ENCODE assay signal across 8 cellular contexts in genomic region chr15:101070502-101071273, GRCh38.
DNase-seq lines count a peak whose midpoint lies in the region; ATAC-seq and TF ChIP-seq lines count a peak whose summit lies in the region.

No MANE protein-coding gene starts in this region.

- TF ChIP-seq EP300 in sigmoid colon (IDR thresholded peaks at IDR 0.05) = no peak

- 75 to 76% methylated on average over 6 of the region's 6 CpGs for WGBS in sigmoid colon, 2 donors

- H4K20me1 ChIP-seq in fibroblast of lung (ENCODE audit: control insufficient read depth, extremely low read depth, insufficient read depth, low read length) = no peaks in the 10 kb centered on the region

- H3K4me2 ChIP-seq in fibroblast of lung (ENCODE audit: extremely low read depth, insufficient read depth, low read length) = peak overlapping the region; percentile 25

- H3K79me2 ChIP-seq in fibroblast of lung (ENCODE audit: control insufficient read depth, insufficient read depth, low read length) = no peaks in the 10 kb centered on the region

- H3K36me3 ChIP-seq in RWPE2 (ENCODE audit: low read depth) (0 out of 2 replicates have a peak, but pooled peaks cover 3% of the 10 kb centered on the region), fibroblast of lung (ENCODE audit: control insufficient read depth, insufficient read depth, low read length) (peaks cover 4% of the 10 kb centered on the region), sigmoid colon (peaks cover 0 to 7% (median 2%) of the 10 kb centered on the region in 4 donors)

- no peak for TF ChIP-seq CTCF in RWPE2 (IDR thresholded peaks at IDR 0.05; ENCODE audit: poor library complexity, severe bottlenecking)
- TF ChIP-seq CTCF in fibroblast of lung (conservative IDR thresholded peaks at IDR 0.05 in 1 of 2, IDR thresholded peaks at IDR 0.05 in 1 of 2; ENCODE audit: low read depth in 1 of 2, low read length in 2 of 2) = no peak
- no peak for TF ChIP-seq CTCF in sigmoid colon (IDR thresholded peaks at IDR 0.05)

- no peak for TF ChIP-seq POLR2A in sigmoid colon (IDR thresholded peaks at IDR 0.05)

- H3K27me3 ChIP-seq in RWPE2 (ENCODE audit: insufficient read depth, poor library complexity, severe bottlenecking) (no peaks in the 10 kb centered on the region), fibroblast of lung (ENCODE audit: control insufficient read depth, insufficient read depth, low read length) (no peaks in the 10 kb centered on the region), sigmoid colon (no peaks in the 10 kb centered on the region)

- H3K4me1 ChIP-seq in RWPE2 (ENCODE audit: insufficient read depth, poor library complexity, severe bottlenecking) (peaks cover 29% of the 10 kb centered on the region), fibroblast of lung (ENCODE audit: control insufficient read depth, extremely low read depth, insufficient read depth, low read length) (peaks cover 22% of the 10 kb centered on the region), sigmoid colon (peaks cover 0 to 14% (median 6%) of the 10 kb centered on the region in 4 donors)

- H3K27ac ChIP-seq in RWPE2 (ENCODE audit: poor library complexity, severe bottlenecking) (peak overlapping the region; percentile 81), fibroblast of lung (ENCODE audit: insufficient read depth, low read length) (peak overlapping the region; percentile 91), sigmoid colon (peak overlapping the region in 3 of 4 donors; percentile 19 to 66 (median 41))

- peak; percentile 70 for ATAC-seq in RWPE2 (ENCODE audit: low read depth)
- ATAC-seq in HG03439 (IDR thresholded peaks at IDR 0.05; ENCODE audit: unreplicated experiment) = no peak

- H3K4me3 ChIP-seq in RWPE2 (ENCODE audit: severe bottlenecking) = no peak overlapping the region
- H3K4me3 ChIP-seq in fibroblast of lung (replicated peaks in 1 of 4; ENCODE audit: control extremely low read depth in 1 of 4, insufficient read depth in 1 of 4, low read depth in 3 of 4, low read length in 4 of 4) = no peak overlapping the region
- H3K4me3 ChIP-seq in sigmoid colon = no peak overlapping the region

- H2AFZ ChIP-seq in fibroblast of lung (ENCODE audit: low read length) = peak overlapping the region; percentile 73

- H3K9me3 ChIP-seq in RWPE2 (ENCODE audit: severe bottlenecking) = no peaks in the 10 kb centered on the region
- H3K9me3 ChIP-seq in fibroblast of lung (ENCODE audit: control insufficient read depth, insufficient read depth, low read depth, low read length) = no peaks in the 10 kb centered on the region
- no peaks in the 10 kb centered on the region for H3K9me3 ChIP-seq in sigmoid colon

- peak overlapping the region; percentile 55 for H3K9ac ChIP-seq in fibroblast of lung (ENCODE audit: insufficient read depth, low read length)

- DNase-seq in HPDE6-E6E7 (ENCODE audit: extremely low spot score) = peak; percentile 45
- peak; percentile 52 for DNase-seq in RWPE2 (ENCODE audit: low spot score)
- DNase-seq in fibroblast of lung (ENCODE audit: low read depth in 2 of 2) = peak; percentile 85 to 88
- DNase-seq in sigmoid colon = no peak
- no peak for DNase-seq in DMS 273 treated with DMSO at 0.1 percent for 48 hours (lab: John Stamatoyannopoulos, UW)
- no peak for DNase-seq in superior temporal gyrus (ENCODE audit: extremely low spot score)
- no peak for DNase-seq in T-helper 9 cell

- intact Hi-C loops in sigmoid colon (cut with DNase I) = no loop called here

Comparison
In these comparisons a context has a peak if more than half of its experiments do, and no peak if none do; other contexts are left out.
1. DNase-seq: peak in HPDE6-E6E7 (single experiment), RWPE2 (single experiment) and fibroblast of lung (2 of 2); none in sigmoid colon (single experiment), DMS 273 treated with DMSO at 0.1 percent for 48 hours (single experiment), superior temporal gyrus (single experiment) and T-helper 9 cell (single experiment).
2. H3K27ac ChIP-seq: peak in every context shown above with its lines; median percentile 91 in fibroblast of lung; 81 in RWPE2; 41 in sigmoid colon.